17 cellular contexts compared by ENCODE assay signal in the genomic region with DNA sequence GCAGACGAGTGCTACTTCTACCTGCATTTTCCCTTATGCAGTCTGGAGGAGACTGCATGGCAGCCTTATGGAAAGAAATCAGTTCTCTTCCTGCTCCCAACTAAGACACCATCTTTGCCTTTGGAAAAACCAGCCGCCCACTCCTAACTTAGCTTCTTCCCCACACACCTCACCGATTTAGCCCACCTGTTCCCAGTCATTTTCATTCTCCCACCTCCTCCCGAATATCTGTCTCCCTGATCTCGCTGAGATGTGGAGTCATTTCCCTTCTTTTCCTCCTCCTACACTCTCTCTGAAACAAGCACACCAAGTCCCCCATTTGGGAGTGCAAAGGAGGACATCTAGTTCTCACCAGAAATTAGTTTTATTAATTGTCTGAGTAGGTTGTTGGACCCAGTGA. TPM values are rescaled to one million over a fixed set of nuclear protein-coding genes. Genes with fewer than 3 reads are reported as not detected.
DNase-seq lines count a peak whose midpoint lies in the region; ATAC-seq, FAIRE-seq and TF ChIP-seq lines count a peak whose summit lies in the region.
"Had no signal": no experiment of that assay in that cellular context is flagged by ENCODE, and none has a peak within 500 bp of the region (broad histone marks: within the 10 kb centered on the region; RNA-seq: fewer than 3 reads in every experiment).

No MANE protein-coding gene starts in this region.

- H3K27ac ChIP-seq in caudate nucleus (ENCODE audit: low read depth, low read length) (peak overlapping the region; percentile 31), mesendoderm (ENCODE audit: low read depth, low read length) (no peak overlapping the region), suprapubic skin (peak overlapping the region; percentile 5)

- no peak overlapping the region for H2BK5ac ChIP-seq in mesendoderm (ENCODE audit: low read length)

- H3K79me2 ChIP-seq in mesendoderm (ENCODE audit: control insufficient read depth, insufficient read depth, low read length) = no peaks in the 10 kb centered on the region

- H3K4me3 ChIP-seq in mesendoderm (ENCODE audit: low read length) (no peak overlapping the region), suprapubic skin (no peak overlapping the region)
- H3K4me3 ChIP-seq: GM12878 had no signal

- no peak overlapping the region for H2BK120ac ChIP-seq in mesendoderm (ENCODE audit: low read depth, low read length)

- no peaks in the 10 kb centered on the region for H3K4me1 ChIP-seq in mesendoderm (ENCODE audit: control insufficient read depth, low read depth, low read length)
- no peaks in the 10 kb centered on the region for H3K4me1 ChIP-seq in suprapubic skin

- no peaks in the 10 kb centered on the region for H3K9me3 ChIP-seq in suprapubic skin

- peak overlapping the region; percentile 6 for H3K4ac ChIP-seq in mesendoderm (ENCODE audit: low read depth, low read length)

- TF ChIP-seq CTCF in suprapubic skin (IDR thresholded peaks at IDR 0.05) = no peak

- WGBS in mesendoderm (ENCODE audit: extremely low coverage, insufficient coverage, low lambda C conversion rate) = no CpG with 5 or more reads among the region's 5 CpGs
- 88% methylated on average over 5 of the region's 5 CpGs for WGBS in suprapubic skin

- H3K4me2 ChIP-seq in mesendoderm (ENCODE audit: low read length) = no peak overlapping the region

- no peak overlapping the region for H3K23ac ChIP-seq in mesendoderm (ENCODE audit: low read length)

- H3K36me3 ChIP-seq in mesendoderm (ENCODE audit: control insufficient read depth, insufficient read depth, low read length) (no peaks in the 10 kb centered on the region), suprapubic skin (no peaks in the 10 kb centered on the region)

- no peak overlapping the region for H3K9ac ChIP-seq in mesendoderm (ENCODE audit: low read length)

- no peak overlapping the region for H3K56ac ChIP-seq in mesendoderm (ENCODE audit: low read length)

- no peak overlapping the region for H2AK5ac ChIP-seq in mesendoderm (ENCODE audit: low read length)

- DNase-seq in caudate nucleus (lab: John Stamatoyannopoulos, UW) = peak in 40 of 61 donors; percentile 8 to 91 (median 44)
- no peak for DNase-seq in mesendoderm
- no peak for DNase-seq in suprapubic skin (ENCODE audit: low spot score in 2 of 2)
- no peak for DNase-seq in HuH-7.5 (ENCODE audit: low spot score)
- DNase-seq in GM19239 (ENCODE audit: insufficient read length, low spot score) = no peak
- DNase-seq: C1 segment of cervical spinal cord; CD8-positive, alpha-beta T cell; DMS 273 treated with DMSO at 0.1 percent for 48 hours; DMS79; EL; GDM1; H7; HCEC 1CT had no signal

- no peak for TF ChIP-seq EP300 in suprapubic skin (IDR thresholded peaks at IDR 0.05)

- H3K27me3 ChIP-seq in mesendoderm (ENCODE audit: insufficient read depth, low read length, poor library complexity) (no peaks in the 10 kb centered on the region), suprapubic skin (no peaks in the 10 kb centered on the region)

- no peak overlapping the region for H4K5ac ChIP-seq in mesendoderm (ENCODE audit: low read length)

- TF ChIP-seq POLR2A in suprapubic skin (IDR thresholded peaks at IDR 0.05) = no peak

- ATAC-seq in esophagus mucosa = no peak
- ATAC-seq: CD8-positive, alpha-beta T cell; GM12878 had no signal

- no peak overlapping the region for H2BK15ac ChIP-seq in mesendoderm (replicated peaks; ENCODE audit: low read depth)

- no peak overlapping the region for H3K18ac ChIP-seq in mesendoderm (ENCODE audit: low read length)

- FAIRE-seq in GM19239 (lab: Jason Lieb, UNC) = no peak
- FAIRE-seq: D721Med, GM12878, H1 had no signal

- H3K79me1 ChIP-seq in mesendoderm (ENCODE audit: low read length) = no peaks in the 10 kb centered on the region

- no peak overlapping the region for H4K8ac ChIP-seq in mesendoderm (ENCODE audit: low read depth, low read length)

RNA-seq across cellular contexts. Expression of gene JCAD, which starts 35.2 kb away (rescaled TPM):
- 0.53 TPM for polyA plus RNA-seq in mesendoderm (2013, experiment 1 of 2)
- 0.73 TPM for polyA plus RNA-seq in mesendoderm (2013, experiment 2 of 2)
- total RNA-seq in suprapubic skin (10 to 100 TPM in 1 of 4 donors, 1 to 10 TPM in 3; 2.6 to 10.1 (median 6.8) TPM), esophagus mucosa (2.3 TPM)
- total RNA-seq: CD8-positive, alpha-beta T cell had no signal
- polyA plus RNA-seq: GM12878 had no signal

Comparison
In these comparisons a context has a peak if more than half of its experiments do, and no peak if none do; other contexts are left out.
1. DNase-seq: peak in caudate nucleus (40 of 61); none in mesendoderm (single experiment), suprapubic skin (0 of 2), HuH-7.5 (single experiment) and GM19239 (single experiment).